8 cellular contexts compared by ENCODE assay signal in genomic region chr14:20690848-20691640, GRCh38.
DNase-seq lines count a peak whose midpoint lies in the region; ATAC-seq lines count a peak whose summit lies in the region.

No MANE protein-coding gene starts in this region.

- peak; percentile 65 for ATAC-seq in GM21619 (IDR thresholded peaks at IDR 0.05; ENCODE audit: unreplicated experiment)

- DNase-seq in DMS153 treated with DMSO at 0.1 percent for 48 hours (lab: John Stamatoyannopoulos, UW; ENCODE audit: unreplicated experiment) (peak; percentile 45), NCI-H1105 treated with DMSO at 0.1 percent for 48 hours (lab: John Stamatoyannopoulos, UW) (peak; percentile 86), SKM-1 (lab: John Stamatoyannopoulos, UW; ENCODE audit: unreplicated experiment) (peak; percentile 37), brain pericyte (ENCODE audit: low read depth, low spot score) (peak; percentile 38), inferior parietal cortex (ENCODE audit: extremely low spot score) (peak; percentile 92), 8988T (no peak)
- peak; percentile 13 for DNase-seq in stimulated activated CD4-positive, alpha-beta T cell treated with anti-CD3 and anti-CD28 coated beads, Interleukin-1b, Interleukin-23, amount 100 ng/mL, for 48 hours
